Comparison of ENCODE assay signal across 8 cellular contexts in genomic region chr1:108199231-108199657, GRCh38. TPM values are rescaled to one million over a fixed set of nuclear protein-coding genes. Genes with fewer than 3 reads are reported as not detected.
DNase-seq lines count a peak whose midpoint lies in the region; ATAC-seq and TF ChIP-seq lines count a peak whose summit lies in the region.

No MANE protein-coding gene starts in this region.

- DNase-seq in NCI-H1105 (lab: John Stamatoyannopoulos, UW) (peak; percentile 4), NCI-H1105 treated with DMSO at 0.1 percent for 48 hours (lab: John Stamatoyannopoulos, UW) (no peak), NCI-H345 (lab: John Stamatoyannopoulos, UW) (peak; percentile 30), body of pancreas (peak in 1 of 4 donors; percentile 4), iPS-NIHi7 (ENCODE audit: extremely low spot score) (peak; percentile 24), smooth muscle cell (lab: John Stamatoyannopoulos, UW; ENCODE audit: unreplicated experiment) (no peak)
- DNase-seq in activated CD4-positive, CD25-positive, alpha-beta regulatory T cell treated with anti-CD3 and anti-CD28 coated beads, Interleukin-2, amount 50 U/mL, for 72 hours, result no peak

- peak overlapping the region; percentile 99 for H2AFZ ChIP-seq in smooth muscle cell (ENCODE audit: low read depth)

- peak overlapping the region; percentile 56 for H3K9ac ChIP-seq in smooth muscle cell (ENCODE audit: low read depth)

- H3K79me2 ChIP-seq in smooth muscle cell (ENCODE audit: low read depth), result peaks cover 57% of the 10 kb centered on the region

- H3K27me3 ChIP-seq in body of pancreas (no peaks in the 10 kb centered on the region), smooth muscle cell (ENCODE audit: low read depth) (no peaks in the 10 kb centered on the region)

- H3F3A ChIP-seq in smooth muscle cell (ENCODE audit: low read depth), result peaks cover 6% of the 10 kb centered on the region

- TF ChIP-seq CTCF in body of pancreas (IDR thresholded peaks at IDR 0.05) (no peak), smooth muscle cell (IDR thresholded peaks at IDR 0.05; ENCODE audit: borderline replicate concordance, insufficient read depth, poor library complexity, severe bottlenecking) (no peak)

- peaks cover 33% of the 10 kb centered on the region for H4K20me1 ChIP-seq in smooth muscle cell (ENCODE audit: low read depth)

- no peak for TF ChIP-seq POLR2A in body of pancreas (IDR thresholded peaks at IDR 0.05)

- peak overlapping the region; percentile 84 for H3K4me2 ChIP-seq in smooth muscle cell

- H3K36me3 ChIP-seq in body of pancreas (replicated peaks in 1 of 2; ENCODE audit: insufficient read depth in 1 of 2, low read depth in 2 of 2), result no peaks in the 10 kb centered on the region
- H3K36me3 ChIP-seq in smooth muscle cell (ENCODE audit: low read depth), result peaks cover 6% of the 10 kb centered on the region

- WGBS in body of pancreas, 2 donors, result 4 to 15% methylated on average over 9 of the region's 9 CpGs
- WGBS in smooth muscle cell (ENCODE audit: low lambda C conversion rate), result 3% methylated on average over 9 of the region's 9 CpGs

- ATAC-seq in body of pancreas, result peak; percentile 6
- ATAC-seq in GM18909 (IDR thresholded peaks at IDR 0.05; ENCODE audit: poor library complexity, unreplicated experiment), result no peak

- intact Hi-C loops in body of pancreas (cut with DNase I), result no loop called here

- H3K9me3 ChIP-seq in body of pancreas (no peaks in the 10 kb centered on the region), smooth muscle cell (replicated peaks; ENCODE audit: low read depth) (no peaks in the 10 kb centered on the region)

- H3K27ac ChIP-seq in body of pancreas, result peak overlapping the region; percentile 70 to 88 (median 79)
- peak overlapping the region; percentile 61 for H3K27ac ChIP-seq in smooth muscle cell (ENCODE audit: low read depth)

- H3K4me1 ChIP-seq in body of pancreas (peaks cover 14% of the 10 kb centered on the region), smooth muscle cell (ENCODE audit: low read depth) (peaks cover 8% of the 10 kb centered on the region)

- H3K4me3 ChIP-seq in body of pancreas (peak overlapping the region; percentile 78 to 83), smooth muscle cell (peak overlapping the region; percentile 98)

RNA-seq across cellular contexts. Expression of gene SLC25A24, which starts 0.9 kb away (rescaled TPM):
- 10 to 100 TPM in 1 of 2 donors, 1 to 10 TPM in 1; 6.3 to 21.5 TPM for total RNA-seq in body of pancreas
- total RNA-seq in smooth muscle cell, result 69.9 and 83.0 TPM in 2 replicates
- 24.5 and 30.8 TPM in 2 replicates for polyA plus RNA-seq in smooth muscle cell

RNA-seq across cellular contexts. Expression of gene NBPF4, which starts 44.6 kb away (rescaled TPM):
- not detected for total RNA-seq in body of pancreas
- total RNA-seq in smooth muscle cell, result not detected in 2 replicates
- polyA plus RNA-seq in smooth muscle cell, result not detected in 2 replicates

Comparison
In these comparisons a context has a peak if more than half of its experiments do, and no peak if none do; other contexts are left out.
1. DNase-seq: peak in NCI-H1105 (single experiment), NCI-H345 (single experiment) and iPS-NIHi7 (single experiment); none in NCI-H1105 treated with DMSO at 0.1 percent for 48 hours (single experiment), smooth muscle cell (single experiment) and activated CD4-positive, CD25-positive, alpha-beta regulatory T cell treated with anti-CD3 and anti-CD28 coated beads, Interleukin-2, amount 50 U/mL, for 72 hours (single experiment).